ENCODE assay signal across 21 cellular contexts in genomic region chr5:163889369-163889768, GRCh38.
DNase-seq lines count a peak whose midpoint lies in the region; ATAC-seq, FAIRE-seq and TF ChIP-seq lines count a peak whose summit lies in the region.
"Had no signal": no experiment of that assay in that cellular context is flagged by ENCODE, and none has a peak within 500 bp of the region (broad histone marks: within the 10 kb centered on the region; RNA-seq: fewer than 3 reads in every experiment).

No MANE protein-coding gene starts in this region.

- H2AFZ ChIP-seq in SK-N-SH (ENCODE audit: low read depth): no peak overlapping the region

- peaks cover 0 to 2% of the 10 kb centered on the region in 2 donors for H3K9me3 Mint-ChIP-seq in effector memory CD8-positive, alpha-beta T cell
- peaks cover 3% of the 10 kb centered on the region for H3K9me3 Mint-ChIP-seq in activated T-cell treated with anti-CD3 and anti-CD28 coated beads, Interleukin-2, amount 50 U/mL, for 4 hours

- TF ChIP-seq EP300 in SK-N-SH (IDR thresholded peaks at IDR 0.05; ENCODE audit: borderline replicate concordance in 1 of 2, low read depth in 1 of 2, low read length in 1 of 2): peak in 1 of 2 experiments; percentile 35; a peak in 1 of 4 replicates

- no peaks in the 10 kb centered on the region for H3K27me3 ChIP-seq in SK-N-SH (ENCODE audit: insufficient read depth)
- no peaks in the 10 kb centered on the region for H3K27me3 ChIP-seq in pancreas
- H3K27me3 ChIP-seq: gastrocnemius medialis, right atrium auricular region, upper lobe of left lung had no signal

- ATAC-seq in HG03135 (IDR thresholded peaks at IDR 0.05; ENCODE audit: unreplicated experiment) (no peak), pancreas (no peak)
- ATAC-seq in effector memory CD8-positive, alpha-beta T cell (replicated peaks): no peak
- ATAC-seq in activated T-cell treated with anti-CD3 and anti-CD28 coated beads, Interleukin-2, amount 50 U/mL, for 4 hours: no peak
- ATAC-seq: A549, gastrocnemius medialis, left lobe of liver had no signal

- H3K4me1 ChIP-seq in SK-N-SH (ENCODE audit: control insufficient read depth in 1 of 2, insufficient read depth in 2 of 2, low read depth in 1 of 2, low read length in 1 of 2): no peaks in the 10 kb centered on the region; a peak in 1 of 4 replicates
- no peaks in the 10 kb centered on the region for H3K4me1 ChIP-seq in pancreas
- H3K4me1 ChIP-seq: A549, gastrocnemius medialis, right atrium auricular region, upper lobe of left lung had no signal

- no peak overlapping the region for H3K4me2 ChIP-seq in SK-N-SH
- H3K4me2 ChIP-seq: A549 had no signal

- no peak overlapping the region for H3K4me3 Mint-ChIP-seq in effector memory CD8-positive, alpha-beta T cell
- no peak overlapping the region for H3K4me3 Mint-ChIP-seq in activated T-cell treated with anti-CD3 and anti-CD28 coated beads, Interleukin-2, amount 50 U/mL, for 4 hours
- H3K4me3 Mint-ChIP-seq: activated naive CD4-positive, alpha-beta T cell treated with anti-CD3 and anti-CD28 coated beads, Interleukin-2, amount 50 U/mL, for 24 hours had no signal

- H3K27ac Mint-ChIP-seq in effector memory CD8-positive, alpha-beta T cell: no peak overlapping the region
- H3K27ac Mint-ChIP-seq: activated naive CD4-positive, alpha-beta T cell treated with anti-CD3 and anti-CD28 coated beads, Interleukin-2, amount 50 U/mL, for 24 hours had no signal

- no peaks in the 10 kb centered on the region for H3K36me3 ChIP-seq in SK-N-SH (replicated peaks in 1 of 2; ENCODE audit: control insufficient read depth in 1 of 2, insufficient read depth in 2 of 2, low read length in 1 of 2)
- H3K36me3 ChIP-seq in pancreas: no peaks in the 10 kb centered on the region
- H3K36me3 ChIP-seq: gastrocnemius medialis, right atrium auricular region, upper lobe of left lung had no signal

- H3K9me3 ChIP-seq in SK-N-SH: no peaks in the 10 kb centered on the region
- H3K9me3 ChIP-seq in pancreas: no peaks in the 10 kb centered on the region
- H3K9me3 ChIP-seq: A549, gastrocnemius medialis, right atrium auricular region, upper lobe of left lung had no signal

- POLR2A ChIA-PET in AG04449 (lab: Yijun Ruan, JAX) (no interaction called here), SK-N-SH (lab: Yijun Ruan, JAX) (no interaction called here)

- CTCF ChIA-PET in AG04449 (lab: Yijun Ruan, JAX) (no interaction called here), SK-N-SH (lab: Yijun Ruan, JAX) (interaction anchor here (0.9 to 1.3 kb wide), 2 partner anchors 9 to 192 kb away, joined by 3 to 4 read pairs; no protein-coding TSS in a partner anchor)

- no peak for FAIRE-seq in pancreas (lab: Jason Lieb, UNC)
- FAIRE-seq: A549, GM12891 had no signal

- H3K79me2 ChIP-seq in SK-N-SH (ENCODE audit: insufficient read depth): no peaks in the 10 kb centered on the region

- intact Hi-C loops in pancreas (cut with DNase I): no loop called here

- H3K4me3 ChIP-seq in AG04449 (ENCODE audit: low read depth, low read length) (no peak overlapping the region), SK-N-SH (ENCODE audit: low read depth in 2 of 2, low read length in 1 of 2) (no peak overlapping the region), fibroblast of mammary gland (ENCODE audit: control insufficient read depth, low read depth, low read length) (no peak overlapping the region), pancreas (no peak overlapping the region)
- H3K4me3 ChIP-seq: A549, gastrocnemius medialis, right atrium auricular region, upper lobe of left lung had no signal

- DNase-seq in AG04449 (ENCODE audit: low read depth, low spot score) (peak; percentile 67), GM03348 (ENCODE audit: low spot score) (peak; percentile 64), SK-N-SH (no peak), fibroblast of mammary gland (ENCODE audit: low read depth) (peak; percentile 85), pancreas (no peak)
- no peak for DNase-seq in effector memory CD8-positive, alpha-beta T cell
- no peak for DNase-seq in activated T-cell treated with anti-CD3 and anti-CD28 coated beads, Interleukin-2, amount 50 U/mL, for 4 hours
- DNase-seq: activated CD4-positive, alpha-beta T cell treated with anti-CD3 and anti-CD28 coated beads, Interleukin-2, amount 50 U/mL, for 4 hours; gastrocnemius medialis; NCI-H1092; NCI-H2107; occipital lobe; stimulated activated CD4-positive, alpha-beta T cell treated with anti-CD3 and anti-CD28 coated beads, Interleukin-15, amount 100 ng/mL, for 24 hours; stimulated activated naive CD4-positive, alpha-beta T cell treated with Interleukin-2 at 50 U/mL for 16 hours; upper lobe of left lung had no signal

- H3K9ac ChIP-seq in SK-N-SH: no peak overlapping the region

- no peak for TF ChIP-seq RAD21 in SK-N-SH (IDR thresholded peaks at IDR 0.05; ENCODE audit: low read length)

- no peaks in the 10 kb centered on the region for H4K20me1 ChIP-seq in SK-N-SH (ENCODE audit: insufficient read depth)

- H3K27ac ChIP-seq in SK-N-SH (ENCODE audit: low read depth in 2 of 2, low read length in 1 of 2) (peak overlapping the region in 1 of 2 experiments; percentile 3; a peak in 1 of 4 replicates), pancreas (no peak overlapping the region)
- H3K27ac ChIP-seq: A549, gastrocnemius medialis, right atrium auricular region, upper lobe of left lung had no signal

- no peaks in the 10 kb centered on the region for H3K9me2 ChIP-seq in SK-N-SH

- no peaks in the 10 kb centered on the region for H3K27me3 Mint-ChIP-seq in effector memory CD8-positive, alpha-beta T cell
- no peaks in the 10 kb centered on the region for H3K27me3 Mint-ChIP-seq in activated T-cell treated with anti-CD3 and anti-CD28 coated beads, Interleukin-2, amount 50 U/mL, for 4 hours (ENCODE audit: low read depth)
- H3K27me3 Mint-ChIP-seq: activated naive CD4-positive, alpha-beta T cell treated with anti-CD3 and anti-CD28 coated beads, Interleukin-2, amount 50 U/mL, for 24 hours had no signal

- no peaks in the 10 kb centered on the region for H3F3A ChIP-seq in SK-N-SH (replicated peaks; ENCODE audit: insufficient read depth)

- TF ChIP-seq CTCF in AG04449 (IDR thresholded peaks at IDR 0.05; ENCODE audit: insufficient read depth, low read length, missing control alignments): no peak
- no peak for TF ChIP-seq CTCF in SK-N-SH (IDR thresholded peaks at IDR 0.05)
- TF ChIP-seq CTCF in fibroblast of mammary gland (conservative IDR thresholded peaks at IDR 0.05; ENCODE audit: control insufficient read depth, insufficient read depth, low read depth, low read length): no peak
- no peak for TF ChIP-seq CTCF in pancreas (IDR thresholded peaks at IDR 0.05)

- H3K36me3 Mint-ChIP-seq in effector memory CD8-positive, alpha-beta T cell (ENCODE audit: insufficient read depth): no peaks in the 10 kb centered on the region
- no peaks in the 10 kb centered on the region for H3K36me3 Mint-ChIP-seq in activated T-cell treated with anti-CD3 and anti-CD28 coated beads, Interleukin-2, amount 50 U/mL, for 4 hours (ENCODE audit: insufficient read depth)
- H3K36me3 Mint-ChIP-seq: activated naive CD4-positive, alpha-beta T cell treated with anti-CD3 and anti-CD28 coated beads, Interleukin-2, amount 50 U/mL, for 24 hours had no signal

- H3K4me1 Mint-ChIP-seq in effector memory CD8-positive, alpha-beta T cell (ENCODE audit: low read depth in 2 of 2): no peaks in the 10 kb centered on the region
- H3K4me1 Mint-ChIP-seq in activated T-cell treated with anti-CD3 and anti-CD28 coated beads, Interleukin-2, amount 50 U/mL, for 4 hours (ENCODE audit: low read depth): no peaks in the 10 kb centered on the region
- H3K4me1 Mint-ChIP-seq: activated naive CD4-positive, alpha-beta T cell treated with anti-CD3 and anti-CD28 coated beads, Interleukin-2, amount 50 U/mL, for 24 hours had no signal

TF ChIP-seq in SK-N-SH, 30 proteins besides CTCF, POLR2A, EP300 and RAD21:
- TF ChIP-seq RCOR1 (IDR thresholded peaks at IDR 0.05; ENCODE audit: low read length) (no peak), MXI1 (IDR thresholded peaks at IDR 0.05; ENCODE audit: low read depth, low read length) (no peak), SIN3A (IDR thresholded peaks at IDR 0.05; ENCODE audit: borderline replicate concordance, low read depth, low read length) (no peak), GATA2 (CRISPR knock-in tag; IDR thresholded peaks at IDR 0.05) (no peak), USF1 (IDR thresholded peaks at IDR 0.05; ENCODE audit: borderline replicate concordance, low read depth) (no peak), TCF12 (IDR thresholded peaks at IDR 0.05) (peak; percentile 80), ELF1 (IDR thresholded peaks at IDR 0.05) (no peak), PBX3 (IDR thresholded peaks at IDR 0.05) (peak; percentile 56), FOSL2 (IDR thresholded peaks at IDR 0.05; ENCODE audit: borderline replicate concordance, low read depth) (no peak), TAF1 (IDR thresholded peaks at IDR 0.05; ENCODE audit: borderline replicate concordance, low read depth, low read length) (no peak), SMC3 (IDR thresholded peaks at IDR 0.05; ENCODE audit: low read depth, low read length) (no peak), EZH2phosphoT487 (IDR thresholded peaks at IDR 0.05; ENCODE audit: borderline replicate concordance, low read depth) (no peak), YY1 (IDR thresholded peaks at IDR 0.05; ENCODE audit: low read depth) (no peak), RXRA (IDR thresholded peaks at IDR 0.05; ENCODE audit: borderline replicate concordance, low read depth) (no peak; the same call in 1 of the 2 replicates)

Comparison
In these comparisons a context has a peak if more than half of its experiments do, and no peak if none do; other contexts are left out.
1. DNase-seq: peak in AG04449 (single experiment), GM03348 (single experiment) and fibroblast of mammary gland (single experiment); none in SK-N-SH (single experiment), effector memory CD8-positive, alpha-beta T cell (0 of 3), pancreas (0 of 6) and activated T-cell treated with anti-CD3 and anti-CD28 coated beads, Interleukin-2, amount 50 U/mL, for 4 hours (single experiment).